ENCODE assay signal across 8 cellular contexts in the genomic region with DNA sequence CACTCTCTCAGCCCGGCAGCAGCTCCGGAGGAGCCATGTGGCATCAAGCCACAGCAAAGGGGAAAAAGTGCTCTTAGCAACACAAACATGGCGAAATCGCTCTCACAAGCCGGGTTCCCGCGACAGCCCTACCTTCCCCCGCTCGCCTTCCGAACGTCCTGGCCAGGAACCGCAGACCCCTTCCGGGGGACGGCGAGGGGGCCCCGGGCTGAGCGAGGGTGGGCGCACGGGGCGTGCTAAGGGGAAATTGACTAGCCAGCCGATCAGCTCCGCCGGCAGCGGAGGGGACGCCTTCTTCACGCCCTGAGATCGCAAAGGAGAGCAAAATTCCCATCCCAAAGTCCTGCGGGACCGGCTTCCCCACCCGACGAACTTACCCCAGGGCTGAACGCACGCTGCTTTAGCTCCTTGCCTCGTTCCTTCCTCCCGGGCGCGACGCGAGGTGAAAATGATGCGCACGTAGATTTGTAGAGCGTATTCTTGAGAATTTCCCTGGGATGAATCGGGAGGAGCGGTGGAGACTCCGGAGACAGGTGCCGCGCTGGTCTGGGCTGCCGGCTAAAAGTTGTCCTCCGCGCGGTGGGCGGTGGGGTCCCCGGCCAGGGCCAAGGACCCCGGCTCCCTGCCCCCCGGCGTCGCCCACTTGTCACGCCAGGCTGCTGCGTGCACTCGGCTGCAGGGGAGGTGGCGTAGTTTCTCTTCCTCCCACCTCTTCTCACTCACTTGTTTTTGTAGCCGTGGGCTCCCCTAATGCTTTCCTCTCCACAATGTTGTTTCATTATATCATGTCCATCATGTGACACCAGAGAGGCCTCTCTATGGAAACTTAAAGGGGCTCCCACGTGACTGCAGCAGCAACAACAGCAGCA.
DNase-seq lines count a peak whose midpoint lies in the region; ATAC-seq, FAIRE-seq and TF ChIP-seq lines count a peak whose summit lies in the region.

No MANE protein-coding gene starts in this region.

- DNase-seq in A172 (ENCODE audit: low spot score): peak; percentile 57
- DNase-seq in GM18507 (ENCODE audit: extremely low spot score, insufficient read length, low read depth): peak; percentile 61
- DNase-seq in NCI-H2107 (lab: John Stamatoyannopoulos, UW): peak; percentile 40
- peak; percentile 32 for DNase-seq in WTC11 (ENCODE audit: low spot score)
- DNase-seq in cardiac fibroblast (ENCODE audit: low read depth in 2 of 2): peak; percentile 85 to 90
- peak; percentile 69 for DNase-seq in islet precursor cell
- DNase-seq in stimulated activated CD4-positive, alpha-beta T cell treated with anti-CD3 and anti-CD28 coated beads, Interleukin-12 subunit alpha, Interleukin-12 subunit beta, amount 100 ng/mL, for 48 hours (ENCODE audit: low read depth in 2 of 3, low spot score in 1 of 3): peak; percentile 51 to 58 (median 58)

- peaks cover 12% of the 10 kb centered on the region for H3K27me3 Mint-ChIP-seq in WTC11 (ENCODE audit: low read depth)

- H3K27ac Mint-ChIP-seq in WTC11: 0 out of 2 replicates have a peak overlapping the region, but pooled peaks have one; percentile 28

- CTCF ChIA-PET in WTC11 (lab: Charles Lee): interaction anchor here (0.7 kb wide), 1 partner anchor 160 kb away, joined by 3 read pairs; no protein-coding TSS in a partner anchor

- H3K4me3 Mint-ChIP-seq in WTC11: peak overlapping the region; percentile 95

- peak; percentile 74 for FAIRE-seq in GM18507 (lab: Jason Lieb, UNC)

- no peak for TF ChIP-seq CTCF in WTC11 (IDR thresholded peaks at IDR 0.05)
- TF ChIP-seq CTCF in cardiac fibroblast (IDR thresholded peaks at IDR 0.05; ENCODE audit: low read depth, low read length): no peak

- ATAC-seq in HG02943 (IDR thresholded peaks at IDR 0.05; ENCODE audit: low read depth, unreplicated experiment): peak; percentile 43
- peak; percentile 2; the same call in 1 of the 2 replicates for ATAC-seq in WTC11

- peak overlapping the region; percentile 71 to 98 for H3K4me3 ChIP-seq in cardiac fibroblast (replicated peaks in 1 of 2; ENCODE audit: low read depth in 2 of 2, low read length in 2 of 2)

- no peaks in the 10 kb centered on the region for H3K36me3 Mint-ChIP-seq in WTC11

- POLR2A ChIA-PET in WTC11 (lab: Charles Lee): interaction anchor here (0.5 kb wide), 1 partner anchor 12 kb away, joined by 3 read pairs; no protein-coding TSS in a partner anchor

- H3K9me3 Mint-ChIP-seq in WTC11: no peaks in the 10 kb centered on the region

- H3K4me1 Mint-ChIP-seq in WTC11: peaks cover 53% of the 10 kb centered on the region

TF ChIP-seq in WTC11, 78 proteins besides CTCF, POLR2A, EP300 and RAD21 (continues in another document):
- TF ChIP-seq, protein P1, sequence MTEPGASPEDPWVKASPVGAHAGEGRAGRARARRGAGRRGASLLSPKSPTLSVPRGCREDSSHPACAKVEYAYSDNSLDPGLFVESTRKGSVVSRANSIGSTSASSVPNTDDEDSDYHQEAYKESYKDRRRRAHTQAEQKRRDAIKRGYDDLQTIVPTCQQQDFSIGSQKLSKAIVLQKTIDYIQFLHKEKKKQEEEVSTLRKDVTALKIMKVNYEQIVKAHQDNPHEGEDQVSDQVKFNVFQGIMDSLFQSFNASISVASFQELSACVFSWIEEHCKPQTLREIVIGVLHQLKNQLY (CRISPR knock-in tag; IDR thresholded peaks at IDR 0.05): no peak
- TF ChIP-seq ZNF219 (CRISPR knock-in tag; IDR thresholded peaks at IDR 0.05; ENCODE audit: borderline replicate concordance): no peak
- TF ChIP-seq, protein P2, sequence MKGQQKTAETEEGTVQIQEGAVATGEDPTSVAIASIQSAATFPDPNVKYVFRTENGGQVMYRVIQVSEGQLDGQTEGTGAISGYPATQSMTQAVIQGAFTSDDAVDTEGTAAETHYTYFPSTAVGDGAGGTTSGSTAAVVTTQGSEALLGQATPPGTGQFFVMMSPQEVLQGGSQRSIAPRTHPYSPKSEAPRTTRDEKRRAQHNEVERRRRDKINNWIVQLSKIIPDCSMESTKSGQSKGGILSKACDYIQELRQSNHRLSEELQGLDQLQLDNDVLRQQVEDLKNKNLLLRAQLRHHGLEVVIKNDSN (CRISPR knock-in tag; IDR thresholded peaks at IDR 0.05): peak; percentile 93
- TF ChIP-seq FOXJ3 (CRISPR knock-in tag; IDR thresholded peaks at IDR 0.05; ENCODE audit: borderline replicate concordance): no peak
- no peak for TF ChIP-seq ZNF423 (CRISPR knock-in tag; IDR thresholded peaks at IDR 0.05)
- TF ChIP-seq FOXK1 (CRISPR knock-in tag; IDR thresholded peaks at IDR 0.05): peak; percentile 59; the same call in 1 of the 2 replicates
- TF ChIP-seq, protein P3, sequence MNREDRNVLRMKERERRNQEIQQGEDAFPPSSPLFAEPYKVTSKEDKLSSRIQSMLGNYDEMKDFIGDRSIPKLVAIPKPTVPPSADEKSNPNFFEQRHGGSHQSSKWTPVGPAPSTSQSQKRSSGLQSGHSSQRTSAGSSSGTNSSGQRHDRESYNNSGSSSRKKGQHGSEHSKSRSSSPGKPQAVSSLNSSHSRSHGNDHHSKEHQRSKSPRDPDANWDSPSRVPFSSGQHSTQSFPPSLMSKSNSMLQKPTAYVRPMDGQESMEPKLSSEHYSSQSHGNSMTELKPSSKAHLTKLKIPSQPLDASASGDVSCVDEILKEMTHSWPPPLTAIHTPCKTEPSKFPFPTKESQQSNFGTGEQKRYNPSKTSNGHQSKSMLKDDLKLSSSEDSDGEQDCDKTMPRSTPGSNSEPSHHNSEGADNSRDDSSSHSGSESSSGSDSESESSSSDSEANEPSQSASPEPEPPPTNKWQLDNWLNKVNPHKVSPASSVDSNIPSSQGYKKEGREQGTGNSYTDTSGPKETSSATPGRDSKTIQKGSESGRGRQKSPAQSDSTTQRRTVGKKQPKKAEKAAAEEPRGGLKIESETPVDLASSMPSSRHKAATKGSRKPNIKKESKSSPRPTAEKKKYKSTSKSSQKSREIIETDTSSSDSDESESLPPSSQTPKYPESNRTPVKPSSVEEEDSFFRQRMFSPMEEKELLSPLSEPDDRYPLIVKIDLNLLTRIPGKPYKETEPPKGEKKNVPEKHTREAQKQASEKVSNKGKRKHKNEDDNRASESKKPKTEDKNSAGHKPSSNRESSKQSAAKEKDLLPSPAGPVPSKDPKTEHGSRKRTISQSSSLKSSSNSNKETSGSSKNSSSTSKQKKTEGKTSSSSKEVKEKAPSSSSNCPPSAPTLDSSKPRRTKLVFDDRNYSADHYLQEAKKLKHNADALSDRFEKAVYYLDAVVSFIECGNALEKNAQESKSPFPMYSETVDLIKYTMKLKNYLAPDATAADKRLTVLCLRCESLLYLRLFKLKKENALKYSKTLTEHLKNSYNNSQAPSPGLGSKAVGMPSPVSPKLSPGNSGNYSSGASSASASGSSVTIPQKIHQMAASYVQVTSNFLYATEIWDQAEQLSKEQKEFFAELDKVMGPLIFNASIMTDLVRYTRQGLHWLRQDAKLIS (CRISPR knock-in tag; IDR thresholded peaks at IDR 0.05; ENCODE audit: borderline replicate concordance): no peak
- peak; percentile 20; the same call in 1 of the 2 replicates for TF ChIP-seq KAT7 (CRISPR knock-in tag; IDR thresholded peaks at IDR 0.05; ENCODE audit: borderline replicate concordance)
- TF ChIP-seq ZNF263 (CRISPR knock-in tag; IDR thresholded peaks at IDR 0.05; ENCODE audit: low read depth): no peak
- TF ChIP-seq, protein P4, sequence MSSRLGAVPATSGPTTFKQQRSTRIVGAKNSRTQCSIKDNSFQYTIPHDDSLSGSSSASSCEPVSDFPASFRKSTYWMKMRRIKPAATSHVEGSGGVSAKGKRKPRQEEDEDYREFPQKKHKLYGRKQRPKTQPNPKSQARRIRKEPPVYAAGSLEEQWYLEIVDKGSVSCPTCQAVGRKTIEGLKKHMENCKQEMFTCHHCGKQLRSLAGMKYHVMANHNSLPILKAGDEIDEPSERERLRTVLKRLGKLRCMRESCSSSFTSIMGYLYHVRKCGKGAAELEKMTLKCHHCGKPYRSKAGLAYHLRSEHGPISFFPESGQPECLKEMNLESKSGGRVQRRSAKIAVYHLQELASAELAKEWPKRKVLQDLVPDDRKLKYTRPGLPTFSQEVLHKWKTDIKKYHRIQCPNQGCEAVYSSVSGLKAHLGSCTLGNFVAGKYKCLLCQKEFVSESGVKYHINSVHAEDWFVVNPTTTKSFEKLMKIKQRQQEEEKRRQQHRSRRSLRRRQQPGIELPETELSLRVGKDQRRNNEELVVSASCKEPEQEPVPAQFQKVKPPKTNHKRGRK (CRISPR knock-in tag; IDR thresholded peaks at IDR 0.05; ENCODE audit: borderline replicate concordance): no peak
- TF ChIP-seq FOXP1 (CRISPR knock-in tag; IDR thresholded peaks at IDR 0.05; ENCODE audit: borderline replicate concordance): no peak
- TF ChIP-seq, protein P5, sequence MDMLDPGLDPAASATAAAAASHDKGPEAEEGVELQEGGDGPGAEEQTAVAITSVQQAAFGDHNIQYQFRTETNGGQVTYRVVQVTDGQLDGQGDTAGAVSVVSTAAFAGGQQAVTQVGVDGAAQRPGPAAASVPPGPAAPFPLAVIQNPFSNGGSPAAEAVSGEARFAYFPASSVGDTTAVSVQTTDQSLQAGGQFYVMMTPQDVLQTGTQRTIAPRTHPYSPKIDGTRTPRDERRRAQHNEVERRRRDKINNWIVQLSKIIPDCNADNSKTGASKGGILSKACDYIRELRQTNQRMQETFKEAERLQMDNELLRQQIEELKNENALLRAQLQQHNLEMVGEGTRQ (CRISPR knock-in tag; IDR thresholded peaks at IDR 0.05): peak; percentile 92
- TF ChIP-seq, protein P6, sequence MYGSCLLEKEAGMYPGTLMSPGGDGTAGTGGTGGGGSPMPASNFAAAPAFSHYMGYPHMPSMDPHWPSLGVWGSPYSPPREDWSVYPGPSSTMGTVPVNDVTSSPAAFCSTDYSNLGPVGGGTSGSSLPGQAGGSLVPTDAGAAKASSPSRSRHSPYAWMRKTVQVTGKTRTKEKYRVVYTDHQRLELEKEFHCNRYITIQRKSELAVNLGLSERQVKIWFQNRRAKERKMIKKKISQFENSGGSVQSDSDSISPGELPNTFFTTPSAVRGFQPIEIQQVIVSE (CRISPR knock-in tag; IDR thresholded peaks at IDR 0.05; ENCODE audit: borderline replicate concordance): no peak
- no peak for TF ChIP-seq MYBL2 (CRISPR knock-in tag; IDR thresholded peaks at IDR 0.05)

Comparison
In these comparisons a context has a peak if more than half of its experiments do, and no peak if none do; other contexts are left out.
1. Peak in every context shown above with its lines: DNase-seq, ATAC-seq and H3K4me3 ChIP-seq.
2. DNase-seq: peak in every context shown above with its lines; median percentile 88 in cardiac fibroblast; 69 in islet precursor cell; 61 in GM18507; 58 in stimulated activated CD4-positive, alpha-beta T cell treated with anti-CD3 and anti-CD28 coated beads, Interleukin-12 subunit alpha, Interleukin-12 subunit beta, amount 100 ng/mL, for 48 hours; 57 in A172; 40 in NCI-H2107; 32 in WTC11.